ENCODE assay signal across 8 cellular contexts in the genomic region with DNA sequence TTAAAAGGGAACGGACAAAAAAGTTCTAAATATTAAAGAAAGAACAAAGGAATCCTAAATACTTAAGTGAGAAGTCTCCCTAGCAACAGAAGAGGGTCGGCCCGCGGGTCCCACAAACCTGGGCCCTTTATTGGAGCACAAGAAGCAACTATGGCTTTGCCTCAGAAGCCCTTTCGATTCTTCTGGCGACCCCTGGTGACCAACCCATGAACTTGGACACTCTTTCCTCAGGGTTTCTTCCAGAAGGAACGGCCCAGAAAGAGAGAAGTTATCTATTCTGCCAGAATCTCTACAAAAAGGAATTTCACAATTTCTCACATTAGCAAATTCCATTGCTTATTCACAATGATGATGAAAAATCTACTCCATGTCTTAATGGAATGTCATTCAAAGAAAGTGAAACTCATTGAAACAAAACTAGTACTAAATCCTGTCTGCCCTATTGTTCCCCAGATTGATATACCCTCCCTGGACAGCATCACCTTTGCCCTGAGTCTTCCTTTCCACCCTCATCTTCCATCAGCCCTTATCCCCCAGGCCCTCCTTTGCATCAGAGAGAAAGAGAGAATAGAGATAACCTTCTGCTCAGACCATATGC. TPM values are rescaled to one million over a fixed set of nuclear protein-coding genes. Genes with fewer than 3 reads are reported as not detected.
DNase-seq lines count a peak whose midpoint lies in the region; ATAC-seq and TF ChIP-seq lines count a peak whose summit lies in the region.

No MANE protein-coding gene starts in this region.

- ATAC-seq in gastrocnemius medialis (peak; percentile 35 to 55), HG03565 (IDR thresholded peaks at IDR 0.05; ENCODE audit: unreplicated experiment) (no peak), HG02852 (IDR thresholded peaks at IDR 0.05; ENCODE audit: unreplicated experiment) (no peak)

- no peak overlapping the region for H3K27ac ChIP-seq in gastrocnemius medialis

- in situ Hi-C loops in Caki2 (cut with HindIII; ENCODE audit: low pct_unique_long_range_greater_than_20kb, low sequenced_read_pairs) = no loop called here
- in situ Hi-C loops in HAP-1 (cut with MboI; ENCODE audit: low sequenced_read_pairs) = no loop called here
- in situ Hi-C loops in gastrocnemius medialis (cut with MboI; ENCODE audit: low sequenced_read_pairs in 4 of 4) = loop anchor here in 2 of 4 donors (5.0 to 10.0 kb wide), 3 partner anchors 148 to 302 kb away; a partner anchor contains a TSS

- TF ChIP-seq POLR2A in gastrocnemius medialis (IDR thresholded peaks at IDR 0.05) = no peak

- TF ChIP-seq CTCF in gastrocnemius medialis (IDR thresholded peaks at IDR 0.05 in 4 of 5, conservative IDR thresholded peaks at IDR 0.05 in 1 of 5) = peak; percentile 17 to 62 (median 52)

- H3K9me3 ChIP-seq in HAP-1 (no peaks in the 10 kb centered on the region), gastrocnemius medialis (no peaks in the 10 kb centered on the region)

- H3K27me3 ChIP-seq in HAP-1 (ENCODE audit: low read depth) (no peaks in the 10 kb centered on the region), gastrocnemius medialis (no peaks in the 10 kb centered on the region)

- intact Hi-C loops in gastrocnemius medialis (cut with DNase I; ENCODE audit: low total_unique reads) = loop anchor here (1.0 kb wide), 3 partner anchors 146 to 180 kb away; no protein-coding TSS in a partner anchor

- no peak overlapping the region for H3K4me3 ChIP-seq in HAP-1
- H3K4me3 ChIP-seq in gastrocnemius medialis = no peak overlapping the region

- no peaks in the 10 kb centered on the region for H3K36me3 ChIP-seq in HAP-1 (replicated peaks)
- H3K36me3 ChIP-seq in gastrocnemius medialis = no peaks in the 10 kb centered on the region

- H3K4me1 ChIP-seq in HAP-1 (peaks cover 5% of the 10 kb centered on the region; the same call in 1 of the 2 replicates), gastrocnemius medialis (peaks cover 11 to 14% of the 10 kb centered on the region in 2 donors)

- peak; percentile 41 for DNase-seq in Caki2 (ENCODE audit: low read depth)
- peak; percentile 48 to 80 for DNase-seq in HAP-1 (ENCODE audit: low spot score in 2 of 2)
- DNase-seq in NOMO-1 (lab: John Stamatoyannopoulos, UW; ENCODE audit: unreplicated experiment in 2 of 2) = peak; percentile 51
- peak in 37 of 58 donors; percentile 2 to 66 (median 22) for DNase-seq in anterior cingulate cortex (lab: John Stamatoyannopoulos, UW)
- DNase-seq in hypothalamus (lab: John Stamatoyannopoulos, UW) = peak in 39 of 51 donors; percentile 4 to 66 (median 24)
- peak; percentile 28 to 46 for DNase-seq in gastrocnemius medialis

RNA-seq across cellular contexts. Expression of a gene that starts 43.7 kb away (rescaled TPM):
- not detected in 2 replicates for total RNA-seq in Caki2 (2014; rRNA removed; shearing (Covaris generic); ENCODE audit: low replicate concordance)
- 10 to 100 TPM in 1 of 4 donors, 1 to 10 TPM in 3; 5.6 to 11.8 (median 6.2) TPM for total RNA-seq in gastrocnemius medialis

Comparison
In these comparisons a context has a peak if more than half of its experiments do, and no peak if none do; other contexts are left out.
1. ATAC-seq: peak in gastrocnemius medialis (2 of 2); none in HG03565 (single experiment) and HG02852 (single experiment).
2. Peak in every context shown above with its lines, with median percentiles within 50 percentile points of each other: DNase-seq.